Comparison of ENCODE assay signal across 1 cellular context in the genomic region with DNA sequence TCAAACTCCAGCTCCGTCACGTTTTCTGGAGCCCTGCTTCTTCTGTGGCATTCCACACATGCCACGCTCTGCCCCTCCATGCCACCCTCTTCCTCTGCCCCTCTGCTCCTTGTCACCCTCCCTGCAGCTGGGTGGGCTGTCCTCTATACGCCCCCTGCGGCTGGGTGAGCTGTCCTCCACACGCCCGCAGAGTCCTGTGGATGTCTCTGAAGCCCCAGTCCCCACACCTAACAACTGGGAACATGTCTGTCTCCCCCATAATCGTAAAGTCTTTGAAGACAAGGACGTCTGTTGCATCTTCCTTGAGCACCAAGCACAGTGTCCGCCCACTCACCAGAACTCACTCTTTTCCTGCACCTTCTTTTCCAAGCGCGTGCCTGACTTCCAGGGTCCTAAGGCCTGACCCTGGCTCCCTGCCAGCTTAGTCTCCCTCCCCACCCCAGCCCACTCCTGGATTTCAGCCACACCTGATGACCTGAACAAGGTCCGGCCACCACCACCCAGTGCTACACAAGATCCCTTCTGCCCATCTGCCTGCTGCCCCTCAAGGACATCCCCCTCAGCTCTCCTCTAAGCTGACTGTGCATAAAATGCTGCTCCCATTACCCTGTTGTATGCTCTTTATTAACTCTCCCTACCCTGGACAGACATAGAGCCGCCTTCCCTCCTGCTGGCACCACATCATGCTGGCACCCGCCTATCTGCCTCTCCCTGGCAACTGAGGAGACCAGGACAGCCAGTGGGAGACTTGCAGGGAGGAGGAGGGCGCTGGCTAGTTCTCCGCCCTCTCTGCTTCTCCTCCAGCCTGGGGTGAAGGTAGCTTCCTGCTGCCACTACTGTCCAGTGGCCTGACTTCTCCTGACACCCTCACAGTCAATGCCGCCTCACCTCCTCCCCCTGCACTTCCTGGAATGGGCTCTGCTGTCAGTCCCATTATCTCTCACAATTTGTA.
TF ChIP-seq lines count a peak whose summit lies in the region.

No MANE protein-coding gene starts in this region.

TF ChIP-seq in GM23338, 12 proteins besides CTCF, POLR2A, EP300 and RAD21 (continued from another document):
- TF ChIP-seq, protein P1, sequence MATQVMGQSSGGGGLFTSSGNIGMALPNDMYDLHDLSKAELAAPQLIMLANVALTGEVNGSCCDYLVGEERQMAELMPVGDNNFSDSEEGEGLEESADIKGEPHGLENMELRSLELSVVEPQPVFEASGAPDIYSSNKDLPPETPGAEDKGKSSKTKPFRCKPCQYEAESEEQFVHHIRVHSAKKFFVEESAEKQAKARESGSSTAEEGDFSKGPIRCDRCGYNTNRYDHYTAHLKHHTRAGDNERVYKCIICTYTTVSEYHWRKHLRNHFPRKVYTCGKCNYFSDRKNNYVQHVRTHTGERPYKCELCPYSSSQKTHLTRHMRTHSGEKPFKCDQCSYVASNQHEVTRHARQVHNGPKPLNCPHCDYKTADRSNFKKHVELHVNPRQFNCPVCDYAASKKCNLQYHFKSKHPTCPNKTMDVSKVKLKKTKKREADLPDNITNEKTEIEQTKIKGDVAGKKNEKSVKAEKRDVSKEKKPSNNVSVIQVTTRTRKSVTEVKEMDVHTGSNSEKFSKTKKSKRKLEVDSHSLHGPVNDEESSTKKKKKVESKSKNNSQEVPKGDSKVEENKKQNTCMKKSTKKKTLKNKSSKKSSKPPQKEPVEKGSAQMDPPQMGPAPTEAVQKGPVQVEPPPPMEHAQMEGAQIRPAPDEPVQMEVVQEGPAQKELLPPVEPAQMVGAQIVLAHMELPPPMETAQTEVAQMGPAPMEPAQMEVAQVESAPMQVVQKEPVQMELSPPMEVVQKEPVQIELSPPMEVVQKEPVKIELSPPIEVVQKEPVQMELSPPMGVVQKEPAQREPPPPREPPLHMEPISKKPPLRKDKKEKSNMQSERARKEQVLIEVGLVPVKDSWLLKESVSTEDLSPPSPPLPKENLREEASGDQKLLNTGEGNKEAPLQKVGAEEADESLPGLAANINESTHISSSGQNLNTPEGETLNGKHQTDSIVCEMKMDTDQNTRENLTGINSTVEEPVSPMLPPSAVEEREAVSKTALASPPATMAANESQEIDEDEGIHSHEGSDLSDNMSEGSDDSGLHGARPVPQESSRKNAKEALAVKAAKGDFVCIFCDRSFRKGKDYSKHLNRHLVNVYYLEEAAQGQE (IDR thresholded peaks at IDR 0.05; ENCODE audit: unreplicated experiment), result no peak
TF ChIP-seq in GM23338: peak in this region for 1.
